8 cellular contexts compared by ENCODE assay signal in genomic region chr16:74743668-74744299, GRCh38. TPM values are rescaled to one million over a fixed set of nuclear protein-coding genes. Genes with fewer than 3 reads are reported as not detected.
DNase-seq lines count a peak whose midpoint lies in the region; ATAC-seq and TF ChIP-seq lines count a peak whose summit lies in the region.

No MANE protein-coding gene starts in this region.

- peak overlapping the region; percentile 57 to 63 for H3K9ac ChIP-seq in duodenal mucosa (ENCODE audit: low read depth in 1 of 2, low read length in 2 of 2)

- peak overlapping the region; percentile 87 for H3K27ac ChIP-seq in duodenal mucosa (ENCODE audit: low read depth, low read length)

- H3K4me1 ChIP-seq in duodenal mucosa (ENCODE audit: control insufficient read depth in 1 of 2, insufficient read depth in 2 of 2, low read length in 2 of 2) = peaks cover 19 to 36% of the 10 kb centered on the region in 2 donors

- H3K4me3 ChIP-seq in duodenal mucosa (ENCODE audit: low read depth in 1 of 2, low read length in 2 of 2) = peak overlapping the region; percentile 29 to 36

- intact Hi-C loops in posterior vena cava (cut with DNase I) = no loop called here

- peaks cover 3% of the 10 kb centered on the region in 2 donors for H3K36me3 ChIP-seq in duodenal mucosa (ENCODE audit: control insufficient read depth in 1 of 2, insufficient read depth in 2 of 2, low read length in 2 of 2)

- no peaks in the 10 kb centered on the region for H3K9me3 ChIP-seq in duodenal mucosa (ENCODE audit: control insufficient read depth in 1 of 2, low read length in 2 of 2)

- no peaks in the 10 kb centered on the region for H3K27me3 ChIP-seq in duodenal mucosa (ENCODE audit: control insufficient read depth in 1 of 2, insufficient read depth in 2 of 2, low read length in 2 of 2)

- no peak for ATAC-seq in GM21526 (IDR thresholded peaks at IDR 0.05; ENCODE audit: low FRiP score, unreplicated experiment)
- ATAC-seq in SK-N-SH treated with all-trans-retinoic acid at 6 μM for 48 hours = no peak
- no peak for ATAC-seq in HG03457 (IDR thresholded peaks at IDR 0.05; ENCODE audit: unreplicated experiment)

- DNase-seq in DMS79 (lab: John Stamatoyannopoulos, UW) (peak; percentile 75), NCI-H2196 treated with DMSO at 0.1 percent for 48 hours (lab: John Stamatoyannopoulos, UW; ENCODE audit: unreplicated experiment) (peak; percentile 66), posterior vena cava (ENCODE audit: low spot score) (peak; percentile 53), AG20443 (ENCODE audit: low spot score) (no peak)

TF ChIP-seq in SK-N-SH treated with all-trans-retinoic acid at 6 μM for 48 hours, 23 proteins besides CTCF, POLR2A, EP300 and RAD21:
- TF ChIP-seq ZFP3 (CRISPR knock-in tag; IDR thresholded peaks at IDR 0.05) = no peak

RNA-seq across cellular contexts. Expression of gene FA2H, which starts 30.8 kb away (rescaled TPM):
- total RNA-seq in posterior vena cava = not detected

RNA-seq across cellular contexts. Expression of gene MLKL, which starts 43.1 kb away (rescaled TPM):
- total RNA-seq in posterior vena cava = 10 to 100 TPM; 13.7 to 14.4 TPM
